Comparison of ENCODE assay signal across 1 cellular context in the genomic region with DNA sequence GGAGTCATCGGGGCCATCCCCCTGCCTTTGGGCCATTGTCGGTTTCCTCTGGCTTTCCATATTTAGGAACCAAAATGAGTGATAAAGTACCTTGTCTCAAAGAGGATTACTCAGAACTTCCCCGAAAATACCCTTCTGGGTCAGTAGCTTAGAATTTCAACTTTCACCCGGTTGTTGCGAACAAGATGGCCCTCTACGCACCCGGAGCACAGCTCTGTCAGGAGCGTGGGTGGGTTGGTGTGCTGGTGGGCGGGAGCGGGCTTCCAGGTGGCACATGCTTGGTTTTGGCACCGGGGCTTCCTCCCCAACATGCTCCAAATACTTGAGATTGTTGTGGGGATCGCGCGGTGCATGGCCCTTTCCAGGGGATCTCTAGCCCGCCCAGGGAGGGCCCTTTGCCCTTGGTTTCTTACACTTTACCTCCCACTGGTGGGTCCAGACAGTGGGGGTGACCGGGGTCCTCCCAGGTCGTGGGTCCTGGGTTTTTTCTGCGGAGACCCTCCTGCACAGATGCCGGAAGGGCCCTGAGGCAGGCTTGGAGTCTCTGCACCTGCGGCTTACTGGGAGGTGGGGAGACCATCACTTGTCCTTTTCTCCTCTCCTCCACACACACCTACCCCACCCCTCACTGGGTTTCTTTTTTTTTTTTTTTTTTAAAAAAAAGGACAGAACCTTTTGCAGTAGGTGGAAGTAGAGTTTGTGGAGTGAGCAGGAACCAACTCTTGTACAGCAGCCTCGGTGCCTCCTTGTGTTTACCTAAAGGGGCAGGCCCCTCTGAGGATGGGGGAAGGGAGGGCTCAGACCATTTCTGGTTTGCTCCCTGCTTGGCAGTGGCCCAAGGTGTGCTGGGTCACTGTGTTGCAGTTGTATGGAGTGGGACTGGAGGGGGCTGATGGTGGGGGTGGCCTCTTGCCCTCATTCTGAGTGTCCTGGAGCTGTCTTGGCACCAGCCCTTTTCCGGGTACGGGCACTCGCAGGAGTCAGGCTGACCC.
TF ChIP-seq lines count a peak whose summit lies in the region.

No MANE protein-coding gene starts in this region.

TF ChIP-seq in HepG2, 621 proteins besides CTCF, POLR2A, EP300 and RAD21 (continued from another document and continues in another):
- no peak for TF ChIP-seq HNRNPUL1 (IDR thresholded peaks at IDR 0.05; ENCODE audit: low read depth, low read length)
- TF ChIP-seq BHLHE40 (IDR thresholded peaks at IDR 0.05; ENCODE audit: low read length): no peak
- no peak; the same call in 1 of the 2 replicates for TF ChIP-seq ZNF878 (CRISPR knock-in tag; IDR thresholded peaks at IDR 0.05)
- TF ChIP-seq ZNF484 (CRISPR knock-in tag; IDR thresholded peaks at IDR 0.05; ENCODE audit: borderline replicate concordance, low read depth): no peak
- no peak for TF ChIP-seq ZNF589 (CRISPR knock-in tag; conservative IDR thresholded peaks at IDR 0.05)
- TF ChIP-seq, protein P1, sequence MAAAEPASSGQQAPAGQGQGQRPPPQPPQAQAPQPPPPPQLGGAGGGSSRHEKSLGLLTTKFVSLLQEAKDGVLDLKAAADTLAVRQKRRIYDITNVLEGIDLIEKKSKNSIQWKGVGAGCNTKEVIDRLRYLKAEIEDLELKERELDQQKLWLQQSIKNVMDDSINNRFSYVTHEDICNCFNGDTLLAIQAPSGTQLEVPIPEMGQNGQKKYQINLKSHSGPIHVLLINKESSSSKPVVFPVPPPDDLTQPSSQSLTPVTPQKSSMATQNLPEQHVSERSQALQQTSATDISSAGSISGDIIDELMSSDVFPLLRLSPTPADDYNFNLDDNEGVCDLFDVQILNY (CRISPR knock-in tag; conservative IDR thresholded peaks at IDR 0.05): no peak
- no peak for TF ChIP-seq PAWR (CRISPR knock-in tag; IDR thresholded peaks at IDR 0.05; ENCODE audit: borderline replicate concordance)
- no peak for TF ChIP-seq SRSF4 (IDR thresholded peaks at IDR 0.05; ENCODE audit: low read depth, low read length, poor library complexity, severe bottlenecking)
- TF ChIP-seq, protein P2, sequence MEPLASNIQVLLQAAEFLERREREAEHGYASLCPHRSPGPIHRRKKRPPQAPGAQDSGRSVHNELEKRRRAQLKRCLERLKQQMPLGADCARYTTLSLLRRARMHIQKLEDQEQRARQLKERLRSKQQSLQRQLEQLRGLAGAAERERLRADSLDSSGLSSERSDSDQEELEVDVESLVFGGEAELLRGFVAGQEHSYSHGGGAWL (CRISPR knock-in tag; IDR thresholded peaks at IDR 0.05): no peak
- no peak for TF ChIP-seq SIN3B (IDR thresholded peaks at IDR 0.05; ENCODE audit: low read length)
- no peak; the same call in 1 of the 2 replicates for TF ChIP-seq RXRA (CRISPR knock-in tag; IDR thresholded peaks at IDR 0.05)
- TF ChIP-seq NR2F6 (IDR thresholded peaks at IDR 0.05): peak; percentile 33; the same call in 1 of the 2 replicates
- peak; percentile 61; the same call in 1 of the 2 replicates for TF ChIP-seq NR2F6 (CRISPR knock-in tag; IDR thresholded peaks at IDR 0.05)
- no peak for TF ChIP-seq POLR2G (IDR thresholded peaks at IDR 0.05; ENCODE audit: low read depth, low read length)
- TF ChIP-seq ZSCAN22 (CRISPR knock-in tag; IDR thresholded peaks at IDR 0.05): no peak
- TF ChIP-seq, protein P3, sequence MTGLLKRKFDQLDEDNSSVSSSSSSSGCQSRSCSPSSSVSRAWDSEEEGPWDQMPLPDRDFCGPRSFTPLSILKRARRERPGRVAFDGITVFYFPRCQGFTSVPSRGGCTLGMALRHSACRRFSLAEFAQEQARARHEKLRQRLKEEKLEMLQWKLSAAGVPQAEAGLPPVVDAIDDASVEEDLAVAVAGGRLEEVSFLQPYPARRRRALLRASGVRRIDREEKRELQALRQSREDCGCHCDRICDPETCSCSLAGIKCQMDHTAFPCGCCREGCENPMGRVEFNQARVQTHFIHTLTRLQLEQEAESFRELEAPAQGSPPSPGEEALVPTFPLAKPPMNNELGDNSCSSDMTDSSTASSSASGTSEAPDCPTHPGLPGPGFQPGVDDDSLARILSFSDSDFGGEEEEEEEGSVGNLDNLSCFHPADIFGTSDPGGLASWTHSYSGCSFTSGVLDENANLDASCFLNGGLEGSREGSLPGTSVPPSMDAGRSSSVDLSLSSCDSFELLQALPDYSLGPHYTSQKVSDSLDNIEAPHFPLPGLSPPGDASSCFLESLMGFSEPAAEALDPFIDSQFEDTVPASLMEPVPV (CRISPR knock-in tag; IDR thresholded peaks at IDR 0.05): no peak
- no peak for TF ChIP-seq ZNF180 (CRISPR knock-in tag; IDR thresholded peaks at IDR 0.05; ENCODE audit: borderline replicate concordance, low read depth)
- TF ChIP-seq GATAD2A (CRISPR knock-in tag; IDR thresholded peaks at IDR 0.05): peak; percentile 90
- TF ChIP-seq, protein P4, sequence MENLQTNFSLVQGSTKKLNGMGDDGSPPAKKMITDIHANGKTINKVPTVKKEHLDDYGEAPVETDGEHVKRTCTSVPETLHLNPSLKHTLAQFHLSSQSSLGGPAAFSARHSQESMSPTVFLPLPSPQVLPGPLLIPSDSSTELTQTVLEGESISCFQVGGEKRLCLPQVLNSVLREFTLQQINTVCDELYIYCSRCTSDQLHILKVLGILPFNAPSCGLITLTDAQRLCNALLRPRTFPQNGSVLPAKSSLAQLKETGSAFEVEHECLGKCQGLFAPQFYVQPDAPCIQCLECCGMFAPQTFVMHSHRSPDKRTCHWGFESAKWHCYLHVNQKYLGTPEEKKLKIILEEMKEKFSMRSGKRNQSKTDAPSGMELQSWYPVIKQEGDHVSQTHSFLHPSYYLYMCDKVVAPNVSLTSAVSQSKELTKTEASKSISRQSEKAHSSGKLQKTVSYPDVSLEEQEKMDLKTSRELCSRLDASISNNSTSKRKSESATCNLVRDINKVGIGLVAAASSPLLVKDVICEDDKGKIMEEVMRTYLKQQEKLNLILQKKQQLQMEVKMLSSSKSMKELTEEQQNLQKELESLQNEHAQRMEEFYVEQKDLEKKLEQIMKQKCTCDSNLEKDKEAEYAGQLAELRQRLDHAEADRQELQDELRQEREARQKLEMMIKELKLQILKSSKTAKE (CRISPR knock-in tag; IDR thresholded peaks at IDR 0.05; ENCODE audit: borderline replicate concordance): no peak; the same call in 1 of the 2 replicates
- TF ChIP-seq MXD4 (CRISPR knock-in tag; IDR thresholded peaks at IDR 0.05): no peak
- TF ChIP-seq RNF2 (conservative IDR thresholded peaks at IDR 0.05; ENCODE audit: low read depth): no peak
- TF ChIP-seq, protein P5, sequence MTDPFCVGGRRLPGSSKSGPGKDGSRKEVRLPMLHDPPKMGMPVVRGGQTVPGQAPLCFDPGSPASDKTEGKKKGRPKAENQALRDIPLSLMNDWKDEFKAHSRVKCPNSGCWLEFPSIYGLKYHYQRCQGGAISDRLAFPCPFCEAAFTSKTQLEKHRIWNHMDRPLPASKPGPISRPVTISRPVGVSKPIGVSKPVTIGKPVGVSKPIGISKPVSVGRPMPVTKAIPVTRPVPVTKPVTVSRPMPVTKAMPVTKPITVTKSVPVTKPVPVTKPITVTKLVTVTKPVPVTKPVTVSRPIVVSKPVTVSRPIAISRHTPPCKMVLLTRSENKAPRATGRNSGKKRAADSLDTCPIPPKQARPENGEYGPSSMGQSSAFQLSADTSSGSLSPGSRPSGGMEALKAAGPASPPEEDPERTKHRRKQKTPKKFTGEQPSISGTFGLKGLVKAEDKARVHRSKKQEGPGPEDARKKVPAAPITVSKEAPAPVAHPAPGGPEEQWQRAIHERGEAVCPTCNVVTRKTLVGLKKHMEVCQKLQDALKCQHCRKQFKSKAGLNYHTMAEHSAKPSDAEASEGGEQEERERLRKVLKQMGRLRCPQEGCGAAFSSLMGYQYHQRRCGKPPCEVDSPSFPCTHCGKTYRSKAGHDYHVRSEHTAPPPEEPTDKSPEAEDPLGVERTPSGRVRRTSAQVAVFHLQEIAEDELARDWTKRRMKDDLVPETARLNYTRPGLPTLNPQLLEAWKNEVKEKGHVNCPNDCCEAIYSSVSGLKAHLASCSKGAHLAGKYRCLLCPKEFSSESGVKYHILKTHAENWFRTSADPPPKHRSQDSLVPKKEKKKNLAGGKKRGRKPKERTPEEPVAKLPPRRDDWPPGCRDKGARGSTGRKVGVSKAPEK (CRISPR knock-in tag; IDR thresholded peaks at IDR 0.05; ENCODE audit: borderline replicate concordance): no peak
- TF ChIP-seq, protein P6, sequence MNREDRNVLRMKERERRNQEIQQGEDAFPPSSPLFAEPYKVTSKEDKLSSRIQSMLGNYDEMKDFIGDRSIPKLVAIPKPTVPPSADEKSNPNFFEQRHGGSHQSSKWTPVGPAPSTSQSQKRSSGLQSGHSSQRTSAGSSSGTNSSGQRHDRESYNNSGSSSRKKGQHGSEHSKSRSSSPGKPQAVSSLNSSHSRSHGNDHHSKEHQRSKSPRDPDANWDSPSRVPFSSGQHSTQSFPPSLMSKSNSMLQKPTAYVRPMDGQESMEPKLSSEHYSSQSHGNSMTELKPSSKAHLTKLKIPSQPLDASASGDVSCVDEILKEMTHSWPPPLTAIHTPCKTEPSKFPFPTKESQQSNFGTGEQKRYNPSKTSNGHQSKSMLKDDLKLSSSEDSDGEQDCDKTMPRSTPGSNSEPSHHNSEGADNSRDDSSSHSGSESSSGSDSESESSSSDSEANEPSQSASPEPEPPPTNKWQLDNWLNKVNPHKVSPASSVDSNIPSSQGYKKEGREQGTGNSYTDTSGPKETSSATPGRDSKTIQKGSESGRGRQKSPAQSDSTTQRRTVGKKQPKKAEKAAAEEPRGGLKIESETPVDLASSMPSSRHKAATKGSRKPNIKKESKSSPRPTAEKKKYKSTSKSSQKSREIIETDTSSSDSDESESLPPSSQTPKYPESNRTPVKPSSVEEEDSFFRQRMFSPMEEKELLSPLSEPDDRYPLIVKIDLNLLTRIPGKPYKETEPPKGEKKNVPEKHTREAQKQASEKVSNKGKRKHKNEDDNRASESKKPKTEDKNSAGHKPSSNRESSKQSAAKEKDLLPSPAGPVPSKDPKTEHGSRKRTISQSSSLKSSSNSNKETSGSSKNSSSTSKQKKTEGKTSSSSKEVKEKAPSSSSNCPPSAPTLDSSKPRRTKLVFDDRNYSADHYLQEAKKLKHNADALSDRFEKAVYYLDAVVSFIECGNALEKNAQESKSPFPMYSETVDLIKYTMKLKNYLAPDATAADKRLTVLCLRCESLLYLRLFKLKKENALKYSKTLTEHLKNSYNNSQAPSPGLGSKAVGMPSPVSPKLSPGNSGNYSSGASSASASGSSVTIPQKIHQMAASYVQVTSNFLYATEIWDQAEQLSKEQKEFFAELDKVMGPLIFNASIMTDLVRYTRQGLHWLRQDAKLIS (CRISPR knock-in tag; IDR thresholded peaks at IDR 0.05): no peak
- TF ChIP-seq ZNF468 (CRISPR knock-in tag; IDR thresholded peaks at IDR 0.05): no peak
- TF ChIP-seq CCDC6 (CRISPR knock-in tag; IDR thresholded peaks at IDR 0.05): no peak
- TF ChIP-seq, protein P7, sequence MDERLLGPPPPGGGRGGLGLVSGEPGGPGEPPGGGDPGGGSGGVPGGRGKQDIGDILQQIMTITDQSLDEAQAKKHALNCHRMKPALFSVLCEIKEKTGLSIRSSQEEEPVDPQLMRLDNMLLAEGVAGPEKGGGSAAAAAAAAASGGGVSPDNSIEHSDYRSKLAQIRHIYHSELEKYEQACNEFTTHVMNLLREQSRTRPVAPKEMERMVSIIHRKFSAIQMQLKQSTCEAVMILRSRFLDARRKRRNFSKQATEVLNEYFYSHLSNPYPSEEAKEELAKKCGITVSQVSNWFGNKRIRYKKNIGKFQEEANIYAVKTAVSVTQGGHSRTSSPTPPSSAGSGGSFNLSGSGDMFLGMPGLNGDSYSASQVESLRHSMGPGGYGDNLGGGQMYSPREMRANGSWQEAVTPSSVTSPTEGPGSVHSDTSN (CRISPR knock-in tag; IDR thresholded peaks at IDR 0.05): no peak
- TF ChIP-seq ADNP (CRISPR knock-in tag; IDR thresholded peaks at IDR 0.05): no peak
- TF ChIP-seq, protein P8, sequence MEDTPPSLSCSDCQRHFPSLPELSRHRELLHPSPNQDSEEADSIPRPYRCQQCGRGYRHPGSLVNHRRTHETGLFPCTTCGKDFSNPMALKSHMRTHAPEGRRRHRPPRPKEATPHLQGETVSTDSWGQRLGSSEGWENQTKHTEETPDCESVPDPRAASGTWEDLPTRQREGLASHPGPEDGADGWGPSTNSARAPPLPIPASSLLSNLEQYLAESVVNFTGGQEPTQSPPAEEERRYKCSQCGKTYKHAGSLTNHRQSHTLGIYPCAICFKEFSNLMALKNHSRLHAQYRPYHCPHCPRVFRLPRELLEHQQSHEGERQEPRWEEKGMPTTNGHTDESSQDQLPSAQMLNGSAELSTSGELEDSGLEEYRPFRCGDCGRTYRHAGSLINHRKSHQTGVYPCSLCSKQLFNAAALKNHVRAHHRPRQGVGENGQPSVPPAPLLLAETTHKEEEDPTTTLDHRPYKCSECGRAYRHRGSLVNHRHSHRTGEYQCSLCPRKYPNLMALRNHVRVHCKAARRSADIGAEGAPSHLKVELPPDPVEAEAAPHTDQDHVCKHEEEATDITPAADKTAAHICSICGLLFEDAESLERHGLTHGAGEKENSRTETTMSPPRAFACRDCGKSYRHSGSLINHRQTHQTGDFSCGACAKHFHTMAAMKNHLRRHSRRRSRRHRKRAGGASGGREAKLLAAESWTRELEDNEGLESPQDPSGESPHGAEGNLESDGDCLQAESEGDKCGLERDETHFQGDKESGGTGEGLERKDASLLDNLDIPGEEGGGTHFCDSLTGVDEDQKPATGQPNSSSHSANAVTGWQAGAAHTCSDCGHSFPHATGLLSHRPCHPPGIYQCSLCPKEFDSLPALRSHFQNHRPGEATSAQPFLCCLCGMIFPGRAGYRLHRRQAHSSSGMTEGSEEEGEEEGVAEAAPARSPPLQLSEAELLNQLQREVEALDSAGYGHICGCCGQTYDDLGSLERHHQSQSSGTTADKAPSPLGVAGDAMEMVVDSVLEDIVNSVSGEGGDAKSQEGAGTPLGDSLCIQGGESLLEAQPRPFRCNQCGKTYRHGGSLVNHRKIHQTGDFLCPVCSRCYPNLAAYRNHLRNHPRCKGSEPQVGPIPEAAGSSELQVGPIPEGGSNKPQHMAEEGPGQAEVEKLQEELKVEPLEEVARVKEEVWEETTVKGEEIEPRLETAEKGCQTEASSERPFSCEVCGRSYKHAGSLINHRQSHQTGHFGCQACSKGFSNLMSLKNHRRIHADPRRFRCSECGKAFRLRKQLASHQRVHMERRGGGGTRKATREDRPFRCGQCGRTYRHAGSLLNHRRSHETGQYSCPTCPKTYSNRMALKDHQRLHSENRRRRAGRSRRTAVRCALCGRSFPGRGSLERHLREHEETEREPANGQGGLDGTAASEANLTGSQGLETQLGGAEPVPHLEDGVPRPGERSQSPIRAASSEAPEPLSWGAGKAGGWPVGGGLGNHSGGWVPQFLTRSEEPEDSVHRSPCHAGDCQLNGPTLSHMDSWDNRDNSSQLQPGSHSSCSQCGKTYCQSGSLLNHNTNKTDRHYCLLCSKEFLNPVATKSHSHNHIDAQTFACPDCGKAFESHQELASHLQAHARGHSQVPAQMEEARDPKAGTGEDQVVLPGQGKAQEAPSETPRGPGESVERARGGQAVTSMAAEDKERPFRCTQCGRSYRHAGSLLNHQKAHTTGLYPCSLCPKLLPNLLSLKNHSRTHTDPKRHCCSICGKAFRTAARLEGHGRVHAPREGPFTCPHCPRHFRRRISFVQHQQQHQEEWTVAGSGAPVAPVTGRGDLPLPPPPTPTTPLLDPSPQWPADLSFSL (CRISPR knock-in tag; IDR thresholded peaks at IDR 0.05): no peak
- no peak for TF ChIP-seq ZIK1 (CRISPR knock-in tag; IDR thresholded peaks at IDR 0.05; ENCODE audit: borderline replicate concordance, low read depth)
